11 cellular contexts compared by ENCODE assay signal in genomic region chr1:3902111-3902511, GRCh38. TPM values are rescaled to one million over a fixed set of nuclear protein-coding genes. Genes with fewer than 3 reads are reported as not detected.
DNase-seq lines count a peak whose midpoint lies in the region; ATAC-seq and TF ChIP-seq lines count a peak whose summit lies in the region.
"Had no signal": no experiment of that assay in that cellular context is flagged by ENCODE, and none has a peak within 500 bp of the region (broad histone marks: within the 10 kb centered on the region; RNA-seq: fewer than 3 reads in every experiment).

No MANE protein-coding gene starts in this region.

- ATAC-seq in T-helper 17 cell = no peak
- no peak for ATAC-seq in activated naive CD8-positive, alpha-beta T cell treated with anti-CD3 and anti-CD28 coated beads, Interleukin-2, amount 50 U/mL, for 24 hours
- ATAC-seq in HG02571 (IDR thresholded peaks at IDR 0.05; ENCODE audit: unreplicated experiment) = no peak
- no peak for ATAC-seq in HG03039 (IDR thresholded peaks at IDR 0.05; ENCODE audit: unreplicated experiment)

- H3K4me1 Mint-ChIP-seq in T-helper 17 cell (peaks cover 24% of the 10 kb centered on the region), neural crest cell (peaks cover 31% of the 10 kb centered on the region)
- peaks cover 49% of the 10 kb centered on the region for H3K4me1 Mint-ChIP-seq in activated naive CD8-positive, alpha-beta T cell treated with anti-CD3 and anti-CD28 coated beads, Interleukin-2, amount 50 U/mL, for 24 hours

- no peaks in the 10 kb centered on the region for H3K9me2 ChIP-seq in DOHH2 (replicated peaks; ENCODE audit: control insufficient read depth, low read length)

- H3K4me3 Mint-ChIP-seq in T-helper 17 cell (peak overlapping the region; percentile 95), neural crest cell (peak overlapping the region; percentile 21)
- peak overlapping the region; percentile 87 for H3K4me3 Mint-ChIP-seq in activated naive CD8-positive, alpha-beta T cell treated with anti-CD3 and anti-CD28 coated beads, Interleukin-2, amount 50 U/mL, for 24 hours

- H3K27me3 Mint-ChIP-seq in T-helper 17 cell = peaks cover 5% of the 10 kb centered on the region
- H3K27me3 Mint-ChIP-seq in activated naive CD8-positive, alpha-beta T cell treated with anti-CD3 and anti-CD28 coated beads, Interleukin-2, amount 50 U/mL, for 24 hours = no peaks in the 10 kb centered on the region
- H3K27me3 Mint-ChIP-seq in neural crest cell (ENCODE audit: low read depth) = peaks cover 3% of the 10 kb centered on the region

- peak overlapping the region; percentile 85 for H3K27ac Mint-ChIP-seq in T-helper 17 cell
- peak overlapping the region; percentile 46 for H3K27ac Mint-ChIP-seq in activated naive CD8-positive, alpha-beta T cell treated with anti-CD3 and anti-CD28 coated beads, Interleukin-2, amount 50 U/mL, for 24 hours
- no peak overlapping the region for H3K27ac Mint-ChIP-seq in neural crest cell (ENCODE audit: unreplicated experiment)

- peaks cover 13% of the 10 kb centered on the region; the same call in 1 of the 2 replicates for H3K36me3 ChIP-seq in DOHH2 (ENCODE audit: control insufficient read depth, low read length)

- H3F3A ChIP-seq in DOHH2 (ENCODE audit: control insufficient read depth, insufficient read depth) = peaks cover 12% of the 10 kb centered on the region

- peak overlapping the region; percentile 77 for H3K27ac ChIP-seq in DOHH2 (ENCODE audit: low read depth, low read length)

- H3K27me3 ChIP-seq in DOHH2 (ENCODE audit: control insufficient read depth, low read length) = no peaks in the 10 kb centered on the region

- peaks cover 33% of the 10 kb centered on the region for H3K79me2 ChIP-seq in DOHH2 (ENCODE audit: control insufficient read depth, low read length)

- H3K4me1 ChIP-seq in DOHH2 (ENCODE audit: control insufficient read depth, low read length) = peaks cover 75% of the 10 kb centered on the region

- H4K20me1 ChIP-seq in DOHH2 (ENCODE audit: control insufficient read depth, insufficient read depth, low read depth, low read length) = no peaks in the 10 kb centered on the region

- H3K4me2 ChIP-seq in DOHH2 (ENCODE audit: low read length) = peak overlapping the region; percentile 100

- peaks cover 7% of the 10 kb centered on the region for H3K9me3 Mint-ChIP-seq in activated naive CD8-positive, alpha-beta T cell treated with anti-CD3 and anti-CD28 coated beads, Interleukin-2, amount 50 U/mL, for 24 hours
- no peaks in the 10 kb centered on the region for H3K9me3 Mint-ChIP-seq in neural crest cell

- peak; percentile 27 to 32 (median 30) for DNase-seq in T-helper 17 cell
- DNase-seq in activated naive CD8-positive, alpha-beta T cell treated with anti-CD3 and anti-CD28 coated beads, Interleukin-2, amount 50 U/mL, for 24 hours = no peak
- DNase-seq in neural crest cell (ENCODE audit: low read depth, low spot score) = no peak
- no peak for DNase-seq in erythroblast (lab: John Stamatoyannopoulos, UW)
- DNase-seq in NCI-H510A (lab: John Stamatoyannopoulos, UW) = no peak
- DNase-seq: activated CD8-positive, alpha-beta memory T cell treated with anti-CD3 and anti-CD28 coated beads, Interleukin-2, amount 50 U/mL, for 4 hours; COR-L47; SW 1271 had no signal

- TF ChIP-seq POLR2A in erythroblast (IDR thresholded peaks at IDR 0.05; ENCODE audit: low read length) = no peak

- H3K4me3 ChIP-seq in DOHH2 (ENCODE audit: low read length) = peak overlapping the region; percentile 98

- H3K9me3 ChIP-seq in DOHH2 (ENCODE audit: control insufficient read depth, insufficient read depth, low read length) = no peaks in the 10 kb centered on the region
- H3K9me3 ChIP-seq in T-helper 17 cell (ENCODE audit: control insufficient read depth, low read length, poor library complexity, severe bottlenecking) = no peaks in the 10 kb centered on the region

- H3K36me3 Mint-ChIP-seq in T-helper 17 cell (ENCODE audit: low read depth) (no peaks in the 10 kb centered on the region), neural crest cell (ENCODE audit: low read depth) (peaks cover 4% of the 10 kb centered on the region)
- peaks cover 14% of the 10 kb centered on the region for H3K36me3 Mint-ChIP-seq in activated naive CD8-positive, alpha-beta T cell treated with anti-CD3 and anti-CD28 coated beads, Interleukin-2, amount 50 U/mL, for 24 hours (ENCODE audit: low read depth)

- TF ChIP-seq CTCF in DOHH2 (IDR thresholded peaks at IDR 0.05; ENCODE audit: low read depth, low read length, poor library complexity, severe bottlenecking) (no peak), neural crest cell (conservative IDR thresholded peaks at IDR 0.05) (no peak)

RNA-seq across cellular contexts. Expression of gene C1orf174, which starts 2.0 kb away (rescaled TPM):
- total RNA-seq in T-helper 17 cell (10 to 100 TPM; 13.5 to 16.4 TPM), neural crest cell (36.8 and 39.6 TPM in 2 replicates)

RNA-seq across cellular contexts. Expression of gene DFFB, which starts 44.8 kb away (rescaled TPM):
- total RNA-seq in T-helper 17 cell (10 to 100 TPM; 14.9 to 15.3 TPM), neural crest cell (11.3 and 13.1 TPM in 2 replicates)

RNA-seq across cellular contexts. Expression of gene CEP104, which starts 45.1 kb away (rescaled TPM):
- total RNA-seq in T-helper 17 cell (10 to 100 TPM; 33.0 to 34.6 TPM), neural crest cell (36.2 and 37.3 TPM in 2 replicates)

Comparison
In these comparisons a context has a peak if more than half of its experiments do, and no peak if none do; other contexts are left out.
1. DNase-seq: peak in T-helper 17 cell (3 of 3); none in activated naive CD8-positive, alpha-beta T cell treated with anti-CD3 and anti-CD28 coated beads, Interleukin-2, amount 50 U/mL, for 24 hours (single experiment), neural crest cell (single experiment), erythroblast (0 of 2) and NCI-H510A (single experiment).
2. H3K4me3 Mint-ChIP-seq: peak in every context shown above with its lines; median percentile 95 in T-helper 17 cell; 87 in activated naive CD8-positive, alpha-beta T cell treated with anti-CD3 and anti-CD28 coated beads, Interleukin-2, amount 50 U/mL, for 24 hours; 21 in neural crest cell.